In the genomic region with DNA sequence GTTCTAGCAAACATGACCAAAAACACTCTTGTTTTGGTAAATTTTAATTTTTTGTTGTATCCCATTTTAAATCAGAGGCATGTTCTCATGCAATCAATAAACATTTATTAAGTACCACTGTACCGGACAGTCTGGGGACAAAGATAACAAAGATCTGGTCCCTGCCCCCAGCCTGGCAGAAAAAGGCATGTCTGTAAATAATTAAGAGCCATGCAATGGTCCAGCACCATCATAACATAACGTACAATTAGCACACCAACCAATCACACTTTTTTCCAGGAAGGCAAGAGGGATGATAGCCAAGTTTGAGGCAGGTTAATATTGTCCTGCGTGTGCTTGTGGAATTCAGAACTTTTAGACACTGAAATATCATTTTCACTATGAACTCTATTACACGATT, we compare ENCODE assay signal across 23 cellular contexts. TPM values are rescaled to one million over a fixed set of nuclear protein-coding genes. Genes with fewer than 3 reads are reported as not detected.
"Had no signal": no experiment of that assay in that cellular context is flagged by ENCODE, and none has a peak within 500 bp of the region (broad histone marks: within the 10 kb centered on the region; RNA-seq: fewer than 3 reads in every experiment).

No MANE protein-coding gene starts in this region.

- H3K27ac Mint-ChIP-seq: dendritic cell treated with granulocyte-macrophage colony-stimulating factor and Interleukin-4, amounts not matched to agents 40 ng/mL and 50 ng/mL, for 4 days; memory B cell; naive B cell; stimulated activated naive B cell treated with anti-CD40 and anti-IgM and Interleukin-4, amounts not matched to agents 10 μg/mL and 1 μg/mL and 100 μg/mL, for 72 hours; stimulated activated naive CD8-positive, alpha-beta T cell treated with anti-CD3 and anti-CD28 coated beads, Interleukin-15, amount 100 ng/mL, for 72 hours had no signal

- H3K4me1 Mint-ChIP-seq: memory B cell; stimulated activated naive B cell treated with anti-CD40 and anti-IgM and Interleukin-4, amounts not matched to agents 10 μg/mL and 1 μg/mL and 100 μg/mL, for 72 hours; stimulated activated naive CD8-positive, alpha-beta T cell treated with anti-CD3 and anti-CD28 coated beads, Interleukin-15, amount 100 ng/mL, for 72 hours had no signal

- H3K36me3 Mint-ChIP-seq: memory B cell; naive B cell; stimulated activated naive B cell treated with anti-CD40 and anti-IgM and Interleukin-4, amounts not matched to agents 10 μg/mL and 1 μg/mL and 100 μg/mL, for 72 hours had no signal

- H3K27me3 Mint-ChIP-seq: dendritic cell treated with granulocyte-macrophage colony-stimulating factor and Interleukin-4, amounts not matched to agents 40 ng/mL and 50 ng/mL, for 4 days; memory B cell; naive B cell; stimulated activated naive B cell treated with anti-CD40 and anti-IgM and Interleukin-4, amounts not matched to agents 10 μg/mL and 1 μg/mL and 100 μg/mL, for 72 hours had no signal

- H3K27ac ChIP-seq: foreskin keratinocyte, left lung, lower lobe of right lung, neutrophil, right atrium auricular region, sigmoid colon, skin epidermis, transverse colon had no signal

- H3K4me1 ChIP-seq: foreskin keratinocyte, left lung, lower lobe of right lung, right atrium auricular region, sigmoid colon had no signal

- H3K36me3 ChIP-seq: left lung, lower lobe of right lung, neutrophil, right atrium auricular region, sigmoid colon, transverse colon had no signal

- H3K9me3 ChIP-seq: left lung, lower lobe of right lung, neutrophil, right atrium auricular region, sigmoid colon, testis, transverse colon had no signal

- ATAC-seq: foreskin keratinocyte; left lung; lower lobe of right lung; stimulated activated naive B cell treated with anti-CD40 and anti-IgM and Interleukin-4, amounts not matched to agents 10 μg/mL and 1 μg/mL and 100 μg/mL, for 72 hours; stimulated activated naive CD8-positive, alpha-beta T cell treated with anti-CD3 and anti-CD28 coated beads, Interleukin-15, amount 100 ng/mL, for 72 hours had no signal

- H3K27me3 ChIP-seq: foreskin keratinocyte, left lung, neutrophil, right atrium auricular region, sigmoid colon, testis, transverse colon had no signal

- H3K4me3 ChIP-seq: left lung, lower lobe of right lung, right atrium auricular region, sigmoid colon, skin epidermis, testis, transverse colon had no signal

- DNase-seq: cerebellar nuclear complex; erythroblast; foreskin keratinocyte; left lung; lower lobe of right lung; midbrain; naive B cell; nephron progenitor cell; posterior cingulate gyrus; sigmoid colon; stimulated activated CD4-positive, alpha-beta T cell treated with anti-CD3 and anti-CD28 coated beads, Interleukin-2, amount 100 ng/mL, for 24 hours; stimulated activated CD4-positive, alpha-beta T cell treated with anti-CD3 and anti-CD28 coated beads, Interleukin-4, amount 100 ng/mL, for 4 hours; stimulated activated naive B cell treated with anti-CD40 and anti-IgM and Interleukin-4, amounts not matched to agents 10 μg/mL and 1 μg/mL and 100 μg/mL, for 72 hours; stimulated activated naive CD8-positive, alpha-beta T cell treated with anti-CD3 and anti-CD28 coated beads, Interleukin-15, amount 100 ng/mL, for 72 hours; testis; transverse colon had no signal

- H3K9me3 Mint-ChIP-seq: dendritic cell treated with granulocyte-macrophage colony-stimulating factor and Interleukin-4, amounts not matched to agents 40 ng/mL and 50 ng/mL, for 4 days; naive B cell; nephron progenitor cell; stimulated activated naive B cell treated with anti-CD40 and anti-IgM and Interleukin-4, amounts not matched to agents 10 μg/mL and 1 μg/mL and 100 μg/mL, for 72 hours; stimulated activated naive CD8-positive, alpha-beta T cell treated with anti-CD3 and anti-CD28 coated beads, Interleukin-15, amount 100 ng/mL, for 72 hours had no signal

- H3K4me3 Mint-ChIP-seq: dendritic cell treated with granulocyte-macrophage colony-stimulating factor and Interleukin-4, amounts not matched to agents 40 ng/mL and 50 ng/mL, for 4 days; memory B cell; naive B cell; nephron progenitor cell; stimulated activated naive B cell treated with anti-CD40 and anti-IgM and Interleukin-4, amounts not matched to agents 10 μg/mL and 1 μg/mL and 100 μg/mL, for 72 hours; stimulated activated naive CD8-positive, alpha-beta T cell treated with anti-CD3 and anti-CD28 coated beads, Interleukin-15, amount 100 ng/mL, for 72 hours had no signal

RNA-seq across cellular contexts. Expression of gene KCNJ16, which starts 3.5 kb away (rescaled TPM):
- total RNA-seq: foreskin keratinocyte, osteoblast, ureter had no signal
- polyA plus RNA-seq: foreskin keratinocyte had no signal
